In the genomic region with DNA sequence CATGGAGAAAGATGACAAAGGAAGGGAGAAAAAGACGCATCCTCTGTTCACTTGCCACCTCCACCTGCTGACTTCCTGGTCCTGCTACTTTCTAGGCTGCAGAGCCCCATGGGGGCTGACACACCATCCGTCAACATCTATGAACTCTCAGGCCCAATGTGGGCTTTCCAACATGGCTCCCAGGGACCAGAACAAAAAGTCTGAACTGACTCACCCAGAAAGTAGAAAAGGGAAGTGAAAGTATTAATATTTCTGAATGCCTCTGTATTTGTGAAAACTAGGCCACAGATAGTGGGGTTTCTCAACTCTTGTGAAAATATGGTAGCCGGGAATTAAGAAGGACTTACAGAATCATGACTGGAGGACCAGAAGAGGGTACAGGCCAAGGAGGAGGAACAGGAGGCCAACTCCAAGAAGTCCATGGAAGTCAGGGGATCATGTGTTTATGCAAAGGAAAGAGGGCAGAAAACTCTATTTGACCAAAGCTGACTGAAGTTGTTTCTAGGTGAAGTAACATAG, we compare ENCODE assay signal across 9 cellular contexts.
DNase-seq lines count a peak whose midpoint lies in the region; ATAC-seq, FAIRE-seq and TF ChIP-seq lines count a peak whose summit lies in the region.
"Had no signal": no experiment of that assay in that cellular context is flagged by ENCODE, and none has a peak within 500 bp of the region (broad histone marks: within the 10 kb centered on the region; RNA-seq: fewer than 3 reads in every experiment).

No MANE protein-coding gene starts in this region.

- BruUV-seq in PC-3 (replicated peaks; lab: Mats Ljungman, UMichigan): no TSS peak

- no peak overlapping the region for H2AFZ ChIP-seq in PC-3 (ENCODE audit: low read length)

- no peaks in the 10 kb centered on the region for H3K9me2 ChIP-seq in PC-3 (replicated peaks; ENCODE audit: low read length)

- TF ChIP-seq CTCF in PC-3 (conservative IDR thresholded peaks at IDR 0.05; ENCODE audit: low read depth, low read length): no peak
- no peak for TF ChIP-seq CTCF in dorsolateral prefrontal cortex (IDR thresholded peaks at IDR 0.05 in 54 of 56, conservative IDR thresholded peaks at IDR 0.05 in 2 of 56; ENCODE audit: low read depth in 1 of 56, partially characterized antibody in 56 of 56)

- H3K36me3 Mint-ChIP-seq in T-helper 1 cell treated with Interleukin-12 subunit alpha and Interleukin-12 subunit beta and Interleukin-4 antibody, amounts not matched to agents 30 μg/mL and 1 μg/mL, for 36 hours (ENCODE audit: low read depth): peaks cover 22% of the 10 kb centered on the region

- peak overlapping the region; percentile 18 for H3K4me2 ChIP-seq in BLaER1
- no peak overlapping the region for H3K4me2 ChIP-seq in PC-3 (ENCODE audit: low read length)

- ATAC-seq in GM19025 (IDR thresholded peaks at IDR 0.05; ENCODE audit: low read depth, unreplicated experiment) (peak; percentile 96), HG02981 (IDR thresholded peaks at IDR 0.05; ENCODE audit: unreplicated experiment) (peak; percentile 98), PC-3 (no peak)

- H3K79me2 ChIP-seq in PC-3 (ENCODE audit: low read length): no peaks in the 10 kb centered on the region

- H3F3A ChIP-seq in PC-3 (ENCODE audit: low read length, unreplicated experiment): no peaks in the 10 kb centered on the region

- H3K9me3 ChIP-seq in BLaER1: no peaks in the 10 kb centered on the region; the same call in 1 of the 2 replicates
- H3K9me3 ChIP-seq in PC-3 (ENCODE audit: low read length): no peaks in the 10 kb centered on the region

- no peak for FAIRE-seq in RCC 7860 (lab: Jason Lieb, UNC)

- H3K27ac ChIP-seq in BLaER1: no peak overlapping the region
- no peak overlapping the region for H3K27ac ChIP-seq in PC-3 (ENCODE audit: low read length)
- H3K27ac ChIP-seq in dorsolateral prefrontal cortex: no peak overlapping the region

- CTCF ChIA-PET in PC-3 (lab: Charles Lee): no interaction called here

- peak overlapping the region; percentile 79 for H3K27ac Mint-ChIP-seq in T-helper 1 cell treated with Interleukin-12 subunit alpha and Interleukin-12 subunit beta and Interleukin-4 antibody, amounts not matched to agents 30 μg/mL and 1 μg/mL, for 36 hours

- H3K9ac ChIP-seq in BLaER1: no peak overlapping the region
- no peak overlapping the region for H3K9ac ChIP-seq in PC-3 (ENCODE audit: low read length)

- H3K36me3 ChIP-seq in BLaER1: no peaks in the 10 kb centered on the region
- H3K36me3 ChIP-seq in PC-3 (ENCODE audit: low read depth, low read length): no peaks in the 10 kb centered on the region

- H3K4me1 ChIP-seq in BLaER1 (peaks cover 20% of the 10 kb centered on the region), PC-3 (ENCODE audit: insufficient read depth, low read length) (no peaks in the 10 kb centered on the region)

- H4K20me1 ChIP-seq in BLaER1: no peaks in the 10 kb centered on the region
- no peaks in the 10 kb centered on the region for H4K20me1 ChIP-seq in PC-3 (ENCODE audit: low read length)

- intact Hi-C loops in PC-3 (cut with micrococcal nuclease) (no loop called here), dorsolateral prefrontal cortex (cut with DNase I) (no loop called here)

- peaks cover 20% of the 10 kb centered on the region for H3K9me3 Mint-ChIP-seq in T-helper 1 cell treated with Interleukin-12 subunit alpha and Interleukin-12 subunit beta and Interleukin-4 antibody, amounts not matched to agents 30 μg/mL and 1 μg/mL, for 36 hours

- no peak for DNase-seq in Kasumi-1 (lab: John Stamatoyannopoulos, UW)
- no peak for DNase-seq in PC-3
- no peak for DNase-seq in RCC 7860 (ENCODE audit: low spot score)
- no peak for DNase-seq in dorsolateral prefrontal cortex
- DNase-seq: NCI-H2081 treated with DMSO at 0.1 percent for 48 hours had no signal

- H3K4me1 Mint-ChIP-seq in T-helper 1 cell treated with Interleukin-12 subunit alpha and Interleukin-12 subunit beta and Interleukin-4 antibody, amounts not matched to agents 30 μg/mL and 1 μg/mL, for 36 hours (ENCODE audit: low read depth): peaks cover 46% of the 10 kb centered on the region

- no peaks in the 10 kb centered on the region for H3K27me3 Mint-ChIP-seq in T-helper 1 cell treated with Interleukin-12 subunit alpha and Interleukin-12 subunit beta and Interleukin-4 antibody, amounts not matched to agents 30 μg/mL and 1 μg/mL, for 36 hours (ENCODE audit: low read depth)

- H3K27me3 ChIP-seq in BLaER1: no peaks in the 10 kb centered on the region
- no peaks in the 10 kb centered on the region for H3K27me3 ChIP-seq in PC-3 (ENCODE audit: low read length)
- H3K27me3 ChIP-seq in dorsolateral prefrontal cortex: no peaks in the 10 kb centered on the region

- POLR2A ChIA-PET in PC-3 (lab: Charles Lee; ENCODE audit: unreplicated experiment): no interaction called here

- no peak overlapping the region for H3K4me3 Mint-ChIP-seq in T-helper 1 cell treated with Interleukin-12 subunit alpha and Interleukin-12 subunit beta and Interleukin-4 antibody, amounts not matched to agents 30 μg/mL and 1 μg/mL, for 36 hours

- no peak overlapping the region for H3K4me3 ChIP-seq in BLaER1
- no peak overlapping the region for H3K4me3 ChIP-seq in PC-3 (ENCODE audit: low read length)
- H3K4me3 ChIP-seq in dorsolateral prefrontal cortex: no peak overlapping the region
